19 cellular contexts compared by ENCODE assay signal in the genomic region with DNA sequence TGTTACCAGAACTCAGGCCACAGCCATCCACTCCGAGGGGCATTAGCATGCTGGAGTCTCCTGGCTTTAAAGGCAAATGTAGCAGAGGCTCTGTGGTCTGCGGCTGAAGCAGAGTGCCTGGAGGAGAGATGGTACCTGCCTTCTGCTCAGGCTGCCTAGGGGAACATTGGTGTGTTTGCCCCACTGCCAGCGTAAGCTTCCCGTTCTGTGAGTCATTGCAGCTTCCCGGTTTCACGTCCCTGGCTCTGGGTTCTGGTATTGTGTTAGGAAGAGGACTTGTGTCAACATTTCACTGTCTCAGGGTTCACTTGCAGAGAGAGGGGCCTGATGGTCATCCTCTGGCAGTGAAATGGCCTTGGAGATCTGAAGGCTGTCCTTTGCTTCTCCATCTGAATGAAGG. TPM values are rescaled to one million over a fixed set of nuclear protein-coding genes. Genes with fewer than 3 reads are reported as not detected.
DNase-seq lines count a peak whose midpoint lies in the region; ATAC-seq, FAIRE-seq and TF ChIP-seq lines count a peak whose summit lies in the region.
"Had no signal": no experiment of that assay in that cellular context is flagged by ENCODE, and none has a peak within 500 bp of the region (broad histone marks: within the 10 kb centered on the region; RNA-seq: fewer than 3 reads in every experiment).

No MANE protein-coding gene starts in this region.

- CTCF ChIA-PET in activated CD4-positive, alpha-beta memory T cell treated with anti-CD3 and anti-CD28 coated beads, Interleukin-2, amount 10 ng/mL, durations not matched to agents 7 days and 5 days (lab: Charles Lee): no interaction called here

- peaks cover 12% of the 10 kb centered on the region for H3K36me3 Mint-ChIP-seq in dendritic cell treated with granulocyte-macrophage colony-stimulating factor and Interleukin-4, amounts not matched to agents 40 ng/mL and 50 ng/mL, for 4 days (ENCODE audit: low read depth)
- no peaks in the 10 kb centered on the region for H3K36me3 Mint-ChIP-seq in activated CD4-positive, alpha-beta memory T cell treated with anti-CD3 and anti-CD28 coated beads, Interleukin-2, amount 10 ng/mL, durations not matched to agents 7 days and 5 days (ENCODE audit: low read depth)

- H3K36me3 ChIP-seq in lower lobe of right lung: no peaks in the 10 kb centered on the region
- H3K36me3 ChIP-seq in thoracic aorta: no peaks in the 10 kb centered on the region
- H3K36me3 ChIP-seq in kidney (ENCODE audit: control insufficient read depth in 1 of 2, insufficient read depth in 2 of 2, low read length in 2 of 2): no peaks in the 10 kb centered on the region

- peak overlapping the region; percentile 29 for H3K27ac Mint-ChIP-seq in dendritic cell treated with granulocyte-macrophage colony-stimulating factor and Interleukin-4, amounts not matched to agents 40 ng/mL and 50 ng/mL, for 4 days
- H3K27ac Mint-ChIP-seq in activated CD4-positive, alpha-beta memory T cell treated with anti-CD3 and anti-CD28 coated beads, Interleukin-2, amount 10 ng/mL, durations not matched to agents 7 days and 5 days: no peak overlapping the region

- H3K9ac ChIP-seq in kidney (ENCODE audit: low read length in 2 of 2): no peak overlapping the region

- intact Hi-C loops in dendritic cell treated with granulocyte-macrophage colony-stimulating factor and Interleukin-4, amounts not matched to agents 40 ng/mL and 50 ng/mL, for 4 days (cut with micrococcal nuclease): no loop called here
- intact Hi-C loops in lower lobe of right lung (cut with DNase I) (no loop called here), kidney (cut with DNase I) (no loop called here)

- FAIRE-seq in kidney (lab: Jason Lieb, UNC): no peak
- FAIRE-seq: colon, D721Med, islet of Langerhans had no signal

- H3K4me1 ChIP-seq in lower lobe of right lung (peaks cover 7% of the 10 kb centered on the region), thoracic aorta (ENCODE audit: control insufficient read depth in 1 of 2, low read depth in 2 of 2) (peaks cover 0 to 33% of the 10 kb centered on the region in 2 donors), kidney (ENCODE audit: control insufficient read depth in 1 of 2, insufficient read depth in 1 of 2, low read depth in 1 of 2, low read length in 2 of 2) (peaks cover 0 to 4% of the 10 kb centered on the region in 2 donors)

- ATAC-seq in lower lobe of right lung (no peak), thoracic aorta (ENCODE audit: insufficient number of reproducible peaks, low FRiP score, low read depth) (no peak)

- H3K9me3 ChIP-seq in lower lobe of right lung: no peaks in the 10 kb centered on the region
- H3K9me3 ChIP-seq in thoracic aorta: no peaks in the 10 kb centered on the region
- no peaks in the 10 kb centered on the region for H3K9me3 ChIP-seq in kidney (ENCODE audit: control insufficient read depth in 1 of 2, low read length in 2 of 2)

- H3K4me1 Mint-ChIP-seq in dendritic cell treated with granulocyte-macrophage colony-stimulating factor and Interleukin-4, amounts not matched to agents 40 ng/mL and 50 ng/mL, for 4 days (ENCODE audit: low read depth): peaks cover 44% of the 10 kb centered on the region
- H3K4me1 Mint-ChIP-seq in activated CD4-positive, alpha-beta memory T cell treated with anti-CD3 and anti-CD28 coated beads, Interleukin-2, amount 10 ng/mL, durations not matched to agents 7 days and 5 days: peaks cover 5% of the 10 kb centered on the region

- peak overlapping the region; percentile 4 for H3K27ac ChIP-seq in lower lobe of right lung
- H3K27ac ChIP-seq in thoracic aorta: no peak overlapping the region
- H3K27ac ChIP-seq in kidney (ENCODE audit: low read depth in 2 of 2, low read length in 2 of 2): no peak overlapping the region

- peaks cover 14% of the 10 kb centered on the region for H3K9me3 Mint-ChIP-seq in dendritic cell treated with granulocyte-macrophage colony-stimulating factor and Interleukin-4, amounts not matched to agents 40 ng/mL and 50 ng/mL, for 4 days
- H3K9me3 Mint-ChIP-seq in activated CD4-positive, alpha-beta memory T cell treated with anti-CD3 and anti-CD28 coated beads, Interleukin-2, amount 10 ng/mL, durations not matched to agents 7 days and 5 days: peaks cover 1% of the 10 kb centered on the region

- DNase-seq in M059J (ENCODE audit: low read depth) (peak; percentile 29), lower lobe of right lung (no peak), thoracic aorta (ENCODE audit: low spot score) (no peak), kidney (no peak), GM10266 (ENCODE audit: extremely low spot score) (no peak), GM19238 (ENCODE audit: insufficient read length, low spot score) (no peak)
- DNase-seq in activated CD4-positive, alpha-beta memory T cell treated with anti-CD3 and anti-CD28 coated beads, Interleukin-2, amount 10 ng/mL, durations not matched to agents 7 days and 5 days: no peak
- DNase-seq: activated CD4-positive, alpha-beta T cell treated with anti-CD3 and anti-CD28 coated beads for 1 hour; activated effector memory CD4-positive, alpha-beta T cell treated with anti-CD3 and anti-CD28 coated beads, Interleukin-2, amount 50 U/mL, for 16 hours; NCI-H187; NCI-H510A treated with DMSO at 0.1 percent for 48 hours; occipital lobe; stimulated activated CD4-positive, alpha-beta T cell treated with anti-CD3 and anti-CD28 coated beads, Interleukin-4, amount 100 ng/mL, for 24 hours; stimulated activated CD8-positive, alpha-beta memory T cell treated with anti-CD3 and anti-CD28 coated beads, Interleukin-4, amount 100 ng/mL, for 48 hours; trophoblast cell had no signal

- H3K4me3 ChIP-seq in lower lobe of right lung (peak overlapping the region; percentile 63), thoracic aorta (peak overlapping the region; percentile 81), kidney (ENCODE audit: low read length in 2 of 2) (no peak overlapping the region)

- POLR2A ChIA-PET in activated CD4-positive, alpha-beta memory T cell treated with anti-CD3 and anti-CD28 coated beads, Interleukin-2, amount 10 ng/mL, durations not matched to agents 7 days and 5 days (lab: Charles Lee): no interaction called here

- TF ChIP-seq CTCF in lower lobe of right lung (IDR thresholded peaks at IDR 0.05): no peak
- TF ChIP-seq CTCF in thoracic aorta (IDR thresholded peaks at IDR 0.05): no peak
- TF ChIP-seq CTCF in kidney (IDR thresholded peaks at IDR 0.05; ENCODE audit: borderline replicate concordance, extremely low read depth, insufficient read depth): no peak
- no peak for TF ChIP-seq CTCF in GM10266 (IDR thresholded peaks at IDR 0.05; ENCODE audit: control insufficient read depth, insufficient read depth, low read depth, missing control alignments)

- H3K4me3 Mint-ChIP-seq in dendritic cell treated with granulocyte-macrophage colony-stimulating factor and Interleukin-4, amounts not matched to agents 40 ng/mL and 50 ng/mL, for 4 days: peak overlapping the region; percentile 32
- no peak overlapping the region for H3K4me3 Mint-ChIP-seq in activated CD4-positive, alpha-beta memory T cell treated with anti-CD3 and anti-CD28 coated beads, Interleukin-2, amount 10 ng/mL, durations not matched to agents 7 days and 5 days

- peaks cover 31% of the 10 kb centered on the region for H3K27me3 Mint-ChIP-seq in dendritic cell treated with granulocyte-macrophage colony-stimulating factor and Interleukin-4, amounts not matched to agents 40 ng/mL and 50 ng/mL, for 4 days
- peaks cover 47% of the 10 kb centered on the region for H3K27me3 Mint-ChIP-seq in activated CD4-positive, alpha-beta memory T cell treated with anti-CD3 and anti-CD28 coated beads, Interleukin-2, amount 10 ng/mL, durations not matched to agents 7 days and 5 days

- H3K27me3 ChIP-seq in lower lobe of right lung (ENCODE audit: low read depth): peaks cover 12% of the 10 kb centered on the region
- no peaks in the 10 kb centered on the region for H3K27me3 ChIP-seq in thoracic aorta (replicated peaks; ENCODE audit: insufficient read depth)

RNA-seq across cellular contexts. Expression of gene GASK1A, which starts 1.8 kb away (rescaled TPM):
- total RNA-seq in M059J (2014; rRNA removed; shearing (Covaris generic)): 2.6 and 3.4 TPM in 2 replicates
- 5.9 TPM for total RNA-seq in lower lobe of right lung
- 10 to 100 TPM; 10.2 to 37.3 TPM for total RNA-seq in thoracic aorta
- total RNA-seq in activated CD4-positive, alpha-beta memory T cell treated with anti-CD3 and anti-CD28 coated beads, Interleukin-2, amount 10 ng/mL, durations not matched to agents 7 days and 5 days: not detected
- total RNA-seq in kidney: 7.3 TPM
- polyA plus RNA-seq in kidney (ENCODE audit: insufficient read depth, low read depth, low replicate concordance): 2.3 TPM

Comparison
In these comparisons a context has a peak if more than half of its experiments do, and no peak if none do; other contexts are left out.
1. H3K4me3 ChIP-seq: peak in lower lobe of right lung (single experiment) and thoracic aorta (single experiment); none in kidney (0 of 2).